Comparison of ENCODE assay signal across 23 cellular contexts in the genomic region with DNA sequence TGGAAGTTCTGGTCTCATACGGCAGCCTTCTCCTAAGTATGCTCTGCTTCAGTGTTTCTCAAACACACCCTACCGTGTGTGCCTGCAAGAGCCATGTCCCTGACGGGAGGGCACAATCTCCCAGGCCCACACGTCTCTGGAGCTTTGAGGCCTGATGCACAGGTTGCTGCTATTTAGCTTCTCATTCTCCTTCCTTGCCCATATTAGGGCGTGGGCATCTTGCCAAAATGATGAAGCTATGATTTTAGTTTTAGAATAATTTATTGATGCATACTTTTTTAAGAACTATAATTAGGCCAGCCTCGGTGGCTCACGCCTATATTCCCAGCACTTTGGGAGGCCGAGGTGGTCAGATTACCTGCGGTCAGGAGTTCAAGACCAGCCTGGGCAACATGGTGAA.
DNase-seq lines count a peak whose midpoint lies in the region; ATAC-seq, FAIRE-seq and TF ChIP-seq lines count a peak whose summit lies in the region.
"Had no signal": no experiment of that assay in that cellular context is flagged by ENCODE, and none has a peak within 500 bp of the region (broad histone marks: within the 10 kb centered on the region; RNA-seq: fewer than 3 reads in every experiment).

No MANE protein-coding gene starts in this region.

- peaks cover 4% of the 10 kb centered on the region for H3K36me3 Mint-ChIP-seq in chondrocyte (ENCODE audit: low read depth)

- no peaks in the 10 kb centered on the region for H3K79me2 ChIP-seq in HepG2 (ENCODE audit: insufficient read depth, low read length)

- no peaks in the 10 kb centered on the region for H3K27me3 ChIP-seq in HepG2 (ENCODE audit: control insufficient read depth in 1 of 2, insufficient read depth in 2 of 2, low read length in 2 of 2)
- no peaks in the 10 kb centered on the region for H3K27me3 ChIP-seq in right lobe of liver
- H3K27me3 ChIP-seq: BLaER1, Peyer's patch had no signal

- ATAC-seq in HepG2 (no peak), right lobe of liver (no peak), sciatic nerve (no peak), HG03457 (IDR thresholded peaks at IDR 0.05; ENCODE audit: unreplicated experiment) (no peak)

- TF ChIP-seq EP300 in HepG2 (IDR thresholded peaks at IDR 0.05; ENCODE audit: low read depth in 2 of 2, low read length in 2 of 2) (no peak), HepG2 (CRISPR knock-in tag; IDR thresholded peaks at IDR 0.05; ENCODE audit: borderline replicate concordance) (no peak)

- peaks cover 18% of the 10 kb centered on the region; the same call in 1 of the 2 replicates for H3K4me1 ChIP-seq in HepG2 (ENCODE audit: insufficient read depth, low read length)
- H3K4me1 ChIP-seq in right lobe of liver = no peaks in the 10 kb centered on the region

- H3K36me3 ChIP-seq in HepG2 (replicated peaks in 1 of 2; ENCODE audit: control insufficient read depth in 1 of 2, insufficient read depth in 2 of 2, low read length in 2 of 2) (peaks cover 8 to 56% of the 10 kb centered on the region in 2 experiments), right lobe of liver (no peaks in the 10 kb centered on the region)

- H3K27ac Mint-ChIP-seq in chondrocyte (ENCODE audit: unreplicated experiment) = no peak overlapping the region

- TF ChIP-seq CTCF in HepG2 (CRISPR knock-in tag; IDR thresholded peaks at IDR 0.05) = no peak
- no peak for TF ChIP-seq CTCF in right lobe of liver (IDR thresholded peaks at IDR 0.05)
- no peak for TF ChIP-seq CTCF in chondrocyte (IDR thresholded peaks at IDR 0.05)

- no peaks in the 10 kb centered on the region for H3K27me3 Mint-ChIP-seq in chondrocyte (ENCODE audit: low read depth)
- H3K27me3 Mint-ChIP-seq: CD4-positive, CD25-positive, alpha-beta regulatory T cell had no signal

- WGBS in HepG2 (ENCODE audit: low lambda C conversion rate) = 95% methylated on average over 9 of the region's 9 CpGs
- 88% methylated on average over 6 of the region's 9 CpGs for WGBS in right lobe of liver (ENCODE audit: insufficient coverage, low coverage, low lambda C conversion rate, missing lambda C conversion rate)

- H3K9me3 ChIP-seq in HepG2 (ENCODE audit: low read length) (no peaks in the 10 kb centered on the region), right lobe of liver (no peaks in the 10 kb centered on the region)
- H3K9me3 ChIP-seq: BLaER1, Peyer's patch had no signal

- no peak overlapping the region for H3K9ac ChIP-seq in HepG2 (ENCODE audit: insufficient read depth, low read depth, low read length)
- H3K9ac ChIP-seq: BLaER1 had no signal

- in situ Hi-C loops in HepG2 (cut with HindIII; ENCODE audit: extremely low pct_ligation_motif_present, low pct_unique_long_range_greater_than_20kb) = no loop called here

- no peak overlapping the region for H3K27ac ChIP-seq in HepG2 (ENCODE audit: extremely low read length, insufficient read depth, low read length)
- no peak overlapping the region for H3K27ac ChIP-seq in right lobe of liver
- H3K27ac ChIP-seq in cingulate gyrus (ENCODE audit: low read depth, low read length) = peak overlapping the region; percentile 48
- H3K27ac ChIP-seq: BLaER1, Peyer's patch, SK-N-MC had no signal

- H3K4me3 Mint-ChIP-seq in chondrocyte (ENCODE audit: unreplicated experiment) = no peak overlapping the region
- H3K4me3 Mint-ChIP-seq: CD4-positive, CD25-positive, alpha-beta regulatory T cell had no signal

- H3K4me3 ChIP-seq in HepG2 (replicated peaks in 1 of 3; ENCODE audit: insufficient read depth in 1 of 3, low read depth in 2 of 3, low read length in 3 of 3) (no peak overlapping the region), right lobe of liver (no peak overlapping the region)
- H3K4me3 ChIP-seq: BLaER1, Peyer's patch, SK-N-MC had no signal

- H4K20me1 ChIP-seq in HepG2 (ENCODE audit: insufficient read depth, low read length) = peaks cover 3% of the 10 kb centered on the region; the same call in 1 of the 2 replicates
- H4K20me1 ChIP-seq: BLaER1 had no signal

- intact Hi-C loops in HepG2 (cut with micrococcal nuclease; ENCODE audit: unreplicated experiment) (no loop called here), right lobe of liver (cut with DNase I) (no loop called here), sciatic nerve (cut with DNase I) (no loop called here)

- no peak for FAIRE-seq in HepG2 (lab: Jason Lieb, UNC)
- FAIRE-seq: A204.1, G401.6 had no signal

- DNase-seq in HepG2 (ENCODE audit: low spot score) = no peak
- no peak for DNase-seq in right lobe of liver
- DNase-seq in sciatic nerve (ENCODE audit: low spot score) = peak; percentile 38
- DNase-seq in activated CD4-positive, alpha-beta T cell treated with anti-CD3 and anti-CD28 coated beads for 1 hour = no peak
- DNase-seq in chondrocyte (ENCODE audit: low spot score) = no peak
- DNase-seq: CD4-positive, CD25-positive, alpha-beta regulatory T cell; GOT3; HCEC 1CT; KBM-7; NCI-H1105 treated with DMSO at 0.1 percent for 48 hours; NCI-H146; NCI-H1930; NCI-H446 treated with DMSO at 0.1 percent for 48 hours; NCI-H526 treated with DMSO at 0.1 percent for 48 hours; OCI-M1; Peyer's patch; SHP77 treated with DMSO at 0.1 percent for 48 hours had no signal

- H3K9me3 Mint-ChIP-seq in chondrocyte (ENCODE audit: low read depth) = no peaks in the 10 kb centered on the region
- H3K9me3 Mint-ChIP-seq: CD4-positive, CD25-positive, alpha-beta regulatory T cell had no signal

- BruUV-seq in HepG2 (replicated peaks; lab: Mats Ljungman, UMichigan) = no TSS peak

- CTCF ChIA-PET in HepG2 (lab: Yijun Ruan, JAX; ENCODE audit: low intra/inter-chr PET ratio, low total read pairs) = no interaction called here

- TF ChIP-seq RAD21 in HepG2 (CRISPR knock-in tag; IDR thresholded peaks at IDR 0.05) = no peak

- no peak overlapping the region for H2AFZ ChIP-seq in HepG2 (ENCODE audit: low read length)

- no peak for TF ChIP-seq POLR2A in HepG2 (IDR thresholded peaks at IDR 0.05; ENCODE audit: insufficient read depth in 1 of 2, low read depth in 2 of 2, low read length in 2 of 2)
- TF ChIP-seq POLR2A in right lobe of liver (IDR thresholded peaks at IDR 0.05) = no peak

- no peak overlapping the region for H3K4me2 ChIP-seq in HepG2 (ENCODE audit: low read depth, low read length)

- peaks cover 21% of the 10 kb centered on the region for H3K4me1 Mint-ChIP-seq in chondrocyte (ENCODE audit: low read depth)

- POLR2A ChIA-PET in HepG2 (lab: Yijun Ruan, JAX) = no interaction called here

TF ChIP-seq in HepG2, 621 proteins besides CTCF, POLR2A, EP300 and RAD21:
- TF ChIP-seq AGO2 (optimal IDR thresholded peaks at IDR 0.05; ENCODE audit: low read depth, low read length) (no peak), SRF (IDR thresholded peaks at IDR 0.05; ENCODE audit: low read depth, low read length) (peak; percentile 88)
